Comparison of ENCODE assay signal across 16 cellular contexts in genomic region chr7:2105280-2105679, GRCh38.
DNase-seq lines count a peak whose midpoint lies in the region; ATAC-seq, FAIRE-seq and TF ChIP-seq lines count a peak whose summit lies in the region.
"Had no signal": no experiment of that assay in that cellular context is flagged by ENCODE, and none has a peak within 500 bp of the region (broad histone marks: within the 10 kb centered on the region; RNA-seq: fewer than 3 reads in every experiment).

No MANE protein-coding gene starts in this region.

- H3K79me2 ChIP-seq in SK-N-SH (ENCODE audit: insufficient read depth): no peaks in the 10 kb centered on the region
- H3K79me2 ChIP-seq in K562 (ENCODE audit: control insufficient read depth, insufficient read depth, low read length): peaks cover 12% of the 10 kb centered on the region; the same call in 2 of the 3 replicates

- POLR2A ChIA-PET in SK-N-SH (lab: Yijun Ruan, JAX): no interaction called here
- POLR2A ChIA-PET in K562 (lab: Yijun Ruan, JAX): no interaction called here
- POLR2A ChIA-PET in CD4-positive, alpha-beta memory T cell (lab: Charles Lee; ENCODE audit: partially characterized antibody): no interaction called here

- FAIRE-seq in K562 (lab: Jason Lieb, UNC): no peak

- ATAC-seq in SK-N-SH treated with all-trans-retinoic acid at 6 μM for 48 hours: no peak
- ATAC-seq in K562: no peak

- no peak overlapping the region for H3K27ac Mint-ChIP-seq in CD4-positive, alpha-beta memory T cell

- TF ChIP-seq CTCF in SK-N-SH (IDR thresholded peaks at IDR 0.05) (no peak), K562 (IDR thresholded peaks at IDR 0.05 in 2 of 3, conservative IDR thresholded peaks at IDR 0.05 in 1 of 3; ENCODE audit: insufficient read depth in 2 of 3, low read depth in 1 of 3, low read length in 3 of 3) (no peak), tibial nerve (IDR thresholded peaks at IDR 0.05) (no peak)

- TF ChIP-seq EP300 in SK-N-SH (IDR thresholded peaks at IDR 0.05; ENCODE audit: borderline replicate concordance in 1 of 2, low read depth in 1 of 2, low read length in 1 of 2) (no peak), K562 (IDR thresholded peaks at IDR 0.05; ENCODE audit: low read length) (no peak), tibial nerve (IDR thresholded peaks at IDR 0.05) (no peak)

- H3K4me3 ChIP-seq in SK-N-SH (ENCODE audit: low read depth in 2 of 2, low read length in 1 of 2): no peak overlapping the region
- H3K4me3 ChIP-seq in K562: no peak overlapping the region
- H3K4me3 ChIP-seq in mesodermal cell (ENCODE audit: extremely low read depth, insufficient read depth, low read length, poor library complexity, severe bottlenecking): no peak overlapping the region
- H3K4me3 ChIP-seq in tibial nerve: no peak overlapping the region
- no peak overlapping the region for H3K4me3 ChIP-seq in CD4-positive, alpha-beta memory T cell (ENCODE audit: low read length in 2 of 2)

- H3K27ac ChIP-seq in SK-N-SH (ENCODE audit: low read depth in 2 of 2, low read length in 1 of 2) (peak overlapping the region in 1 of 2 experiments; percentile 91; a peak in 2 of 4 replicates), K562 (ENCODE audit: extremely low read depth, low read depth, low read length) (peak overlapping the region; percentile 82; the same call in 2 of the 3 replicates), mesodermal cell (ENCODE audit: low read depth, low read length, severe bottlenecking) (peak overlapping the region; percentile 62), tibial nerve (peak overlapping the region; percentile 36 to 90 (median 74))
- no peak overlapping the region for H3K27ac ChIP-seq in CD4-positive, alpha-beta memory T cell (ENCODE audit: low read depth, low read length)

- H3F3A ChIP-seq in SK-N-SH (replicated peaks; ENCODE audit: insufficient read depth): peaks cover 5% of the 10 kb centered on the region

- H3K9ac ChIP-seq in SK-N-SH: no peak overlapping the region
- peak overlapping the region; percentile 48 to 84; a peak in 3 of 4 replicates for H3K9ac ChIP-seq in K562 (ENCODE audit: insufficient read depth in 1 of 2, low read depth in 2 of 2, low read length in 2 of 2)

- H3K27me3 Mint-ChIP-seq in CD4-positive, alpha-beta memory T cell: no peaks in the 10 kb centered on the region
- H3K27me3 Mint-ChIP-seq: IgD-negative memory B cell had no signal

- H3K4me3 Mint-ChIP-seq in CD4-positive, alpha-beta memory T cell: no peak overlapping the region

- TF ChIP-seq POLR2A in K562 (conservative IDR thresholded peaks at IDR 0.05): no peak
- TF ChIP-seq POLR2A in tibial nerve (IDR thresholded peaks at IDR 0.05): no peak

- H3K9me3 Mint-ChIP-seq in CD4-positive, alpha-beta memory T cell: no peaks in the 10 kb centered on the region

- H3K4me1 Mint-ChIP-seq in CD4-positive, alpha-beta memory T cell: peaks cover 8 to 17% (median 16%) of the 10 kb centered on the region in 4 donors

- H3K9me3 ChIP-seq in SK-N-SH (no peaks in the 10 kb centered on the region), K562 (replicated peaks; ENCODE audit: control insufficient read depth, insufficient read depth, low read depth, low read length) (no peaks in the 10 kb centered on the region), mesodermal cell (ENCODE audit: control insufficient read depth, low read length) (no peaks in the 10 kb centered on the region), tibial nerve (no peaks in the 10 kb centered on the region)
- H3K9me3 ChIP-seq in CD4-positive, alpha-beta memory T cell (ENCODE audit: control insufficient read depth in 1 of 2, low read length in 2 of 2): no peaks in the 10 kb centered on the region

- H2AFZ ChIP-seq in SK-N-SH (ENCODE audit: low read depth) (no peak overlapping the region), K562 (ENCODE audit: low read depth, low read length) (no peak overlapping the region)

- no peaks in the 10 kb centered on the region for H3K9me2 ChIP-seq in SK-N-SH

- WGBS in SK-N-SH (ENCODE audit: low lambda C conversion rate): 94% methylated on average over 12 of the region's 13 CpGs
- WGBS in K562 (ENCODE audit: insufficient coverage, low coverage, missing lambda C conversion rate): 86% methylated on average over 4 of the region's 13 CpGs
- WGBS in mesodermal cell (ENCODE audit: insufficient coverage in 2 of 2), 2 experiments: 92 to 95% methylated on average over 12 to 13 of the region's 13 CpGs
- 63 to 78% methylated on average over 10 to 13 of the region's 13 CpGs for WGBS in tibial nerve, 2 donors

- H4K20me1 ChIP-seq in SK-N-SH (ENCODE audit: insufficient read depth): no peaks in the 10 kb centered on the region
- no peaks in the 10 kb centered on the region for H4K20me1 ChIP-seq in K562 (replicated peaks; ENCODE audit: control insufficient read depth, insufficient read depth, low read length)

- BruUV-seq in K562 (replicated peaks; lab: Mats Ljungman, UMichigan): no TSS peak

- in situ Hi-C loops in K562 (cut with MboI): no loop called here

- H3K27me3 ChIP-seq in SK-N-SH (ENCODE audit: insufficient read depth): no peaks in the 10 kb centered on the region
- no peaks in the 10 kb centered on the region; a peak in 1 of 5 replicates for H3K27me3 ChIP-seq in K562 (ENCODE audit: control insufficient read depth in 2 of 2, insufficient read depth in 2 of 2, low read length in 2 of 2)
- H3K27me3 ChIP-seq in tibial nerve: no peaks in the 10 kb centered on the region
- H3K27me3 ChIP-seq in CD4-positive, alpha-beta memory T cell (ENCODE audit: insufficient read depth, low read length): no peaks in the 10 kb centered on the region

- DNase-seq in SK-N-SH (peak; percentile 73), K562 (ENCODE audit: extremely low read depth in 1 of 4, low spot score in 3 of 4) (no peak), tibial nerve (ENCODE audit: low spot score in 2 of 2) (no peak), NCI-H1105 treated with DMSO at 0.1 percent for 48 hours (lab: John Stamatoyannopoulos, UW) (no peak)
- no peak for DNase-seq in stimulated activated CD4-positive, alpha-beta T cell treated with anti-CD3 and anti-CD28 coated beads, Interleukin-4, amount 100 ng/mL, for 1 hour
- DNase-seq in CD4-positive, alpha-beta memory T cell: no peak
- DNase-seq: activated gamma-delta T cell treated with Interleukin-2 at 50 U/mL for 16 hours; COR-L47; effector memory CD4-positive, alpha-beta T cell; foreskin fibroblast; mammary epithelial cell; NCI-H1105; posterior cingulate gyrus had no signal

- H3K4me2 ChIP-seq in SK-N-SH: no peak overlapping the region
- H3K4me2 ChIP-seq in K562 (ENCODE audit: insufficient read depth, low read length): no peak overlapping the region

- CTCF ChIA-PET in SK-N-SH (lab: Yijun Ruan, JAX) (interaction anchor here (0.8 to 4.9 kb wide), 18 partner anchors 11 to 439 kb away, joined by 3 to 24 read pairs (median 5); no protein-coding TSS in a partner anchor), K562 (lab: Yijun Ruan, JAX; ENCODE audit: low intra/inter-chr PET ratio) (no interaction called here)
- CTCF ChIA-PET in CD4-positive, alpha-beta memory T cell (lab: Charles Lee; ENCODE audit: partially characterized antibody): interaction anchor here (1.3 kb wide), 1 partner anchor 90 kb away, joined by 6 read pairs; no protein-coding TSS in a partner anchor

- no peak for TF ChIP-seq RAD21 in SK-N-SH (IDR thresholded peaks at IDR 0.05; ENCODE audit: low read length)
- TF ChIP-seq RAD21 in K562 (CRISPR knock-in tag; conservative IDR thresholded peaks at IDR 0.05 in 1 of 2, IDR thresholded peaks at IDR 0.05 in 1 of 2): no peak

- H3K36me3 Mint-ChIP-seq in CD4-positive, alpha-beta memory T cell: no peaks in the 10 kb centered on the region
- H3K36me3 Mint-ChIP-seq: IgD-negative memory B cell had no signal

- H3K36me3 ChIP-seq in SK-N-SH (replicated peaks in 1 of 2; ENCODE audit: control insufficient read depth in 1 of 2, insufficient read depth in 2 of 2, low read length in 1 of 2): no peaks in the 10 kb centered on the region
- H3K36me3 ChIP-seq in K562 (ENCODE audit: control insufficient read depth, insufficient read depth, low read length): peaks cover 9% of the 10 kb centered on the region; the same call in 2 of the 3 replicates
- no peaks in the 10 kb centered on the region for H3K36me3 ChIP-seq in mesodermal cell (ENCODE audit: control insufficient read depth, insufficient read depth, low read length)
- no peaks in the 10 kb centered on the region for H3K36me3 ChIP-seq in tibial nerve
- no peaks in the 10 kb centered on the region for H3K36me3 ChIP-seq in CD4-positive, alpha-beta memory T cell (ENCODE audit: insufficient read depth, low read length)

- H3K9me1 ChIP-seq in K562 (ENCODE audit: control insufficient read depth, insufficient read depth, low read length): no peaks in the 10 kb centered on the region

- intact Hi-C loops in K562 (cut with micrococcal nuclease): loop anchor here (2.0 to 10.0 kb wide), 2 partner anchors 84 to 250 kb away; no protein-coding TSS in a partner anchor
- intact Hi-C loops in CD4-positive, alpha-beta memory T cell (cut with micrococcal nuclease): no loop called here

- peaks cover 15 to 81% of the 10 kb centered on the region in 2 experiments for H3K4me1 ChIP-seq in SK-N-SH (ENCODE audit: control insufficient read depth in 1 of 2, insufficient read depth in 2 of 2, low read depth in 1 of 2, low read length in 1 of 2)
- peaks cover 48 to 77% of the 10 kb centered on the region in 2 experiments for H3K4me1 ChIP-seq in K562 (replicated peaks in 1 of 2; ENCODE audit: control insufficient read depth in 2 of 2, insufficient read depth in 2 of 2, low read length in 2 of 2)
- peaks cover 46% of the 10 kb centered on the region for H3K4me1 ChIP-seq in mesodermal cell (ENCODE audit: control insufficient read depth, insufficient read depth, low read length, poor library complexity, severe bottlenecking)
- H3K4me1 ChIP-seq in tibial nerve: peaks cover 0 to 74% (median 47%) of the 10 kb centered on the region in 4 donors
- H3K4me1 ChIP-seq in CD4-positive, alpha-beta memory T cell (ENCODE audit: insufficient read depth, low read length): peaks cover 14% of the 10 kb centered on the region

TF ChIP-seq in SK-N-SH, 30 proteins besides CTCF, POLR2A, EP300 and RAD21 (continues in another document):
- TF ChIP-seq NFIC (IDR thresholded peaks at IDR 0.05; ENCODE audit: borderline replicate concordance): no peak
- TF ChIP-seq EZH2phosphoT487 (IDR thresholded peaks at IDR 0.05; ENCODE audit: borderline replicate concordance, low read depth): no peak
- TF ChIP-seq YY1 (IDR thresholded peaks at IDR 0.05; ENCODE audit: low read depth): no peak
- TF ChIP-seq JUND (IDR thresholded peaks at IDR 0.05): no peak

TF ChIP-seq in SK-N-SH treated with all-trans-retinoic acid at 6 μM for 48 hours, 23 proteins besides CTCF, POLR2A, EP300 and RAD21:
- TF ChIP-seq ZFP30 (CRISPR knock-in tag; IDR thresholded peaks at IDR 0.05) (no peak), ZNF70 (CRISPR knock-in tag; IDR thresholded peaks at IDR 0.05) (no peak), ZFP3 (CRISPR knock-in tag; IDR thresholded peaks at IDR 0.05) (no peak)

TF ChIP-seq in K562, 482 proteins besides CTCF, POLR2A, EP300 and RAD21:
- TF ChIP-seq ZNF253 (CRISPR knock-in tag; conservative IDR thresholded peaks at IDR 0.05): no peak
